In genomic region chr5:144684899-144685298, GRCh38 we compare ENCODE assay signal across 23 cellular contexts.
"Had no signal": no experiment of that assay in that cellular context is flagged by ENCODE, and none has a peak within 500 bp of the region (broad histone marks: within the 10 kb centered on the region; RNA-seq: fewer than 3 reads in every experiment).

No MANE protein-coding gene starts in this region.

- H3K9me3 ChIP-seq: esophagus squamous epithelium had no signal

- H3K4me3 ChIP-seq: esophagus squamous epithelium had no signal

- H3K4me3 Mint-ChIP-seq: activated CD4-positive, alpha-beta memory T cell treated with anti-CD3 and anti-CD28 coated beads, Interleukin-2, amount 10 ng/mL, durations not matched to agents 7 days and 5 days; activated CD4-positive, alpha-beta T cell treated with anti-CD3 and anti-CD28 coated beads, Interleukin-2, amount 10 ng/mL, durations not matched to agents 7 days and 5 days; activated naive CD8-positive, alpha-beta T cell; activated T-cell treated with anti-CD3 and anti-CD28 coated beads, Interleukin-2, amount 50 U/mL, for 24 hours; activated T-cell treated with anti-CD3 and anti-CD28 coated beads, Interleukin-2, amount 50 U/mL, for 72 hours had no signal

- ATAC-seq: activated T-cell treated with anti-CD3 and anti-CD28 coated beads, Interleukin-2, amount 50 U/mL, for 72 hours had no signal

- H3K27me3 Mint-ChIP-seq: activated CD4-positive, alpha-beta memory T cell treated with anti-CD3 and anti-CD28 coated beads, Interleukin-2, amount 10 ng/mL, durations not matched to agents 7 days and 5 days; activated CD4-positive, alpha-beta T cell treated with anti-CD3 and anti-CD28 coated beads, Interleukin-2, amount 10 ng/mL, durations not matched to agents 7 days and 5 days; activated naive CD8-positive, alpha-beta T cell; activated T-cell treated with anti-CD3 and anti-CD28 coated beads, Interleukin-2, amount 50 U/mL, for 24 hours had no signal

- H3K4me1 ChIP-seq: esophagus squamous epithelium had no signal

- H3K36me3 ChIP-seq: brain microvascular endothelial cell, esophagus squamous epithelium had no signal

- H3K27ac Mint-ChIP-seq: activated CD4-positive, alpha-beta memory T cell treated with anti-CD3 and anti-CD28 coated beads, Interleukin-2, amount 10 ng/mL, durations not matched to agents 7 days and 5 days; activated CD4-positive, alpha-beta T cell treated with anti-CD3 and anti-CD28 coated beads, Interleukin-2, amount 10 ng/mL, durations not matched to agents 7 days and 5 days; activated naive CD8-positive, alpha-beta T cell; activated T-cell treated with anti-CD3 and anti-CD28 coated beads, Interleukin-2, amount 50 U/mL, for 24 hours; activated T-cell treated with anti-CD3 and anti-CD28 coated beads, Interleukin-2, amount 50 U/mL, for 72 hours had no signal

- H3K36me3 Mint-ChIP-seq: activated naive CD8-positive, alpha-beta T cell had no signal

- H3K27me3 ChIP-seq: brain microvascular endothelial cell, esophagus squamous epithelium had no signal

- H3K4me1 Mint-ChIP-seq: activated CD4-positive, alpha-beta memory T cell treated with anti-CD3 and anti-CD28 coated beads, Interleukin-2, amount 10 ng/mL, durations not matched to agents 7 days and 5 days; activated CD4-positive, alpha-beta T cell treated with anti-CD3 and anti-CD28 coated beads, Interleukin-2, amount 10 ng/mL, durations not matched to agents 7 days and 5 days had no signal

- DNase-seq: activated CD4-positive, alpha-beta memory T cell treated with anti-CD3 and anti-CD28 coated beads, Interleukin-2, amount 10 ng/mL, durations not matched to agents 7 days and 5 days; activated CD4-positive, alpha-beta T cell treated with anti-CD3 and anti-CD28 coated beads for 1 hour; activated CD4-positive, alpha-beta T cell treated with anti-CD3 and anti-CD28 coated beads for 4 hours; activated CD4-positive, alpha-beta T cell treated with anti-CD3 and anti-CD28 coated beads, Interleukin-2, amount 10 ng/mL, durations not matched to agents 7 days and 5 days; activated CD4-positive, alpha-beta T cell treated with anti-CD3 and anti-CD28 coated beads, Interleukin-2, amount 50 U/mL, for 4 hours; activated CD8-positive, alpha-beta memory T cell treated with anti-CD3 and anti-CD28 coated beads, Interleukin-2, amount 50 U/mL, for 48 hours; activated gamma-delta T cell; activated naive CD4-positive, alpha-beta T cell; activated naive CD4-positive, alpha-beta T cell treated with anti-CD3 and anti-CD28 coated beads, Interleukin-2, amount 50 U/mL, for 16 hours; activated T-cell treated with anti-CD3 and anti-CD28 coated beads for 4 hours; activated T-cell treated with anti-CD3 and anti-CD28 coated beads, Interleukin-2, amount 50 U/mL, for 24 hours; activated T-cell treated with anti-CD3 and anti-CD28 coated beads, Interleukin-2, amount 50 U/mL, for 72 hours; amniotic stem cell; anterior cingulate cortex; brain microvascular endothelial cell; cortex of kidney; dermis blood vessel endothelial cell; effector CD8-positive, alpha-beta T cell; esophagus squamous epithelium; head of caudate nucleus; T-helper 2 cell had no signal

- H3K27ac ChIP-seq: brain microvascular endothelial cell, epithelial cell of prostate, esophagus squamous epithelium had no signal
